Comparison of ENCODE assay signal across 39 cellular contexts in genomic region chr3:17872457-17872856, GRCh38.
"Had no signal": no experiment of that assay in that cellular context is flagged by ENCODE, and none has a peak within 500 bp of the region (broad histone marks: within the 10 kb centered on the region; RNA-seq: fewer than 3 reads in every experiment).

No MANE protein-coding gene starts in this region.

- H3K27me3 ChIP-seq: ascending aorta, body of pancreas, brain microvascular endothelial cell, breast epithelium, cardiac muscle cell had no signal

- H3K4me1 Mint-ChIP-seq: activated naive CD4-positive, alpha-beta T cell treated with anti-CD3 and anti-CD28 coated beads, Interleukin-2, amount 10 ng/mL, durations not matched to agents 7 days and 5 days; activated naive CD4-positive, alpha-beta T cell treated with anti-CD3 and anti-CD28 coated beads, Interleukin-2, amount 50 U/mL, for 24 hours; activated naive CD8-positive, alpha-beta T cell treated with anti-CD3 and anti-CD28 coated beads for 36 hours; activated naive CD8-positive, alpha-beta T cell treated with anti-CD3 and anti-CD28 coated beads, Interleukin-2, amount 10 ng/mL, durations not matched to agents 7 days and 5 days; activated naive CD8-positive, alpha-beta T cell treated with anti-CD3 and anti-CD28 coated beads, Interleukin-2, amount 50 U/mL, for 24 hours; activated T-helper 17 cell treated with anti-CD3 and anti-CD28 coated beads, Interleukin-2, amount 50 U/mL, for 72 hours; brain; central memory CD8-positive, alpha-beta T cell had no signal

- H3K4me3 Mint-ChIP-seq: activated naive CD4-positive, alpha-beta T cell treated with anti-CD3 and anti-CD28 coated beads for 36 hours; activated naive CD4-positive, alpha-beta T cell treated with anti-CD3 and anti-CD28 coated beads, Interleukin-2, amount 10 ng/mL, durations not matched to agents 7 days and 5 days; activated naive CD4-positive, alpha-beta T cell treated with anti-CD3 and anti-CD28 coated beads, Interleukin-2, amount 50 U/mL, for 24 hours; activated naive CD8-positive, alpha-beta T cell; activated naive CD8-positive, alpha-beta T cell treated with anti-CD3 and anti-CD28 coated beads for 36 hours; activated naive CD8-positive, alpha-beta T cell treated with anti-CD3 and anti-CD28 coated beads, Interleukin-2, amount 10 ng/mL, durations not matched to agents 7 days and 5 days; activated naive CD8-positive, alpha-beta T cell treated with anti-CD3 and anti-CD28 coated beads, Interleukin-2, amount 50 U/mL, for 24 hours; activated T-cell treated with anti-CD3 and anti-CD28 coated beads, Interleukin-2, amount 50 U/mL, for 24 hours; activated T-cell treated with anti-CD3 and anti-CD28 coated beads, Interleukin-2, amount 50 U/mL, for 4 hours; activated T-cell treated with anti-CD3 and anti-CD28 coated beads, Interleukin-2, amount 50 U/mL, for 72 hours; activated T-helper 1 cell treated with anti-CD3 and anti-CD28 coated beads, Interleukin-12 subunit alpha, Interleukin-12 subunit beta, Interleukin-2, Interleukin-4 antibody, amounts not matched to agents 30 ng/mL and 10 ng/mL and 1 ng/mL, durations not matched to agents 14 hours and 24 hours and 36 hours; activated T-helper 17 cell treated with anti-CD3 and anti-CD28 coated beads, Interleukin-2, amount 50 U/mL, for 72 hours; brain; central memory CD8-positive, alpha-beta T cell had no signal

- H3K27ac ChIP-seq: adrenal gland, ascending aorta, body of pancreas, brain microvascular endothelial cell, breast epithelium, cardiac muscle cell had no signal

- H3K4me3 ChIP-seq: adrenal gland, ascending aorta, body of pancreas, breast epithelium, cardiac muscle cell had no signal

- DNase-seq: activated effector memory CD4-positive, alpha-beta T cell treated with anti-CD3 and anti-CD28 coated beads, Interleukin-2, amount 50 U/mL, for 16 hours; activated effector memory CD4-positive, alpha-beta T cell treated with Interleukin-2 at 50 U/mL for 16 hours; activated gamma-delta T cell; activated gamma-delta T cell treated with Interleukin-2 at 50 U/mL for 16 hours; activated naive CD4-positive, alpha-beta T cell; activated naive CD4-positive, alpha-beta T cell treated with anti-CD3 and anti-CD28 coated beads for 36 hours; activated naive CD4-positive, alpha-beta T cell treated with anti-CD3 and anti-CD28 coated beads, Interleukin-2, amount 10 ng/mL, durations not matched to agents 7 days and 5 days; activated naive CD4-positive, alpha-beta T cell treated with anti-CD3 and anti-CD28 coated beads, Interleukin-2, amount 50 U/mL, for 16 hours; activated naive CD4-positive, alpha-beta T cell treated with Interleukin-2 at 50 U/mL for 16 hours; activated naive CD8-positive, alpha-beta T cell treated with anti-CD3 and anti-CD28 coated beads for 36 hours; activated naive CD8-positive, alpha-beta T cell treated with anti-CD3 and anti-CD28 coated beads, Interleukin-2, amount 10 ng/mL, durations not matched to agents 7 days and 5 days; activated naive CD8-positive, alpha-beta T cell treated with anti-CD3 and anti-CD28 coated beads, Interleukin-2, amount 50 U/mL, for 24 hours; activated T-cell treated with anti-CD3 and anti-CD28 coated beads, Interleukin-2, amount 50 U/mL, for 1 hour; activated T-cell treated with anti-CD3 and anti-CD28 coated beads, Interleukin-2, amount 50 U/mL, for 24 hours; activated T-cell treated with anti-CD3 and anti-CD28 coated beads, Interleukin-2, amount 50 U/mL, for 4 hours; activated T-cell treated with anti-CD3 and anti-CD28 coated beads, Interleukin-2, amount 50 U/mL, for 48 hours; activated T-cell treated with anti-CD3 and anti-CD28 coated beads, Interleukin-2, amount 50 U/mL, for 72 hours; adrenal gland; amniotic stem cell; amygdala; anterior cingulate cortex; aorta; body of pancreas; brain microvascular endothelial cell; caudate nucleus; central memory CD4-positive, alpha-beta T cell; cerebellar nuclear complex had no signal

- ATAC-seq: activated naive CD4-positive, alpha-beta T cell treated with anti-CD3 and anti-CD28 coated beads, Interleukin-2, amount 50 U/mL, for 72 hours; activated naive CD8-positive, alpha-beta T cell treated with anti-CD3 and anti-CD28 coated beads, Interleukin-2, amount 50 U/mL, for 24 hours; activated T-cell treated with anti-CD3 and anti-CD28 coated beads, Interleukin-2, amount 50 U/mL, for 4 hours; activated T-cell treated with anti-CD3 and anti-CD28 coated beads, Interleukin-2, amount 50 U/mL, for 72 hours; activated T-helper 17 cell treated with anti-CD3 and anti-CD28 coated beads, Interleukin-2, amount 50 U/mL, for 72 hours; body of pancreas had no signal

- H3K27ac Mint-ChIP-seq: activated naive CD4-positive, alpha-beta T cell treated with anti-CD3 and anti-CD28 coated beads for 36 hours; activated naive CD4-positive, alpha-beta T cell treated with anti-CD3 and anti-CD28 coated beads, Interleukin-2, amount 10 ng/mL, durations not matched to agents 7 days and 5 days; activated naive CD4-positive, alpha-beta T cell treated with anti-CD3 and anti-CD28 coated beads, Interleukin-2, amount 50 U/mL, for 24 hours; activated naive CD4-positive, alpha-beta T cell treated with anti-CD3 and anti-CD28 coated beads, Interleukin-2, amount 50 U/mL, for 72 hours; activated naive CD8-positive, alpha-beta T cell; activated naive CD8-positive, alpha-beta T cell treated with anti-CD3 and anti-CD28 coated beads for 36 hours; activated naive CD8-positive, alpha-beta T cell treated with anti-CD3 and anti-CD28 coated beads, Interleukin-2, amount 10 ng/mL, durations not matched to agents 7 days and 5 days; activated naive CD8-positive, alpha-beta T cell treated with anti-CD3 and anti-CD28 coated beads, Interleukin-2, amount 50 U/mL, for 24 hours; activated T-cell treated with anti-CD3 and anti-CD28 coated beads, Interleukin-2, amount 50 U/mL, for 24 hours; activated T-cell treated with anti-CD3 and anti-CD28 coated beads, Interleukin-2, amount 50 U/mL, for 72 hours; activated T-helper 1 cell treated with anti-CD3 and anti-CD28 coated beads, Interleukin-12 subunit alpha, Interleukin-12 subunit beta, Interleukin-2, Interleukin-4 antibody, amounts not matched to agents 30 ng/mL and 10 ng/mL and 1 ng/mL, durations not matched to agents 14 hours and 24 hours and 36 hours; activated T-helper 17 cell treated with anti-CD3 and anti-CD28 coated beads, Interleukin-2, amount 50 U/mL, for 72 hours; activated T-helper 2 cell treated with anti-CD3 and anti-CD28 coated beads, Interferon-gamma antibody, Interleukin-2, Interleukin-4, amounts not matched to agents 10 μg/mL and 5 μg/mL and 100 μg/mL, durations not matched to agents 14 hours and 24 hours and 36 hours; brain had no signal

- FAIRE-seq: astrocyte had no signal

- H3K4me1 ChIP-seq: adrenal gland, ascending aorta, body of pancreas, breast epithelium had no signal

- H3K27me3 Mint-ChIP-seq: activated naive CD4-positive, alpha-beta T cell treated with anti-CD3 and anti-CD28 coated beads, Interleukin-2, amount 10 ng/mL, durations not matched to agents 7 days and 5 days; activated naive CD4-positive, alpha-beta T cell treated with anti-CD3 and anti-CD28 coated beads, Interleukin-2, amount 50 U/mL, for 24 hours; activated naive CD8-positive, alpha-beta T cell treated with anti-CD3 and anti-CD28 coated beads for 36 hours had no signal

- H3K36me3 ChIP-seq: adrenal gland, ascending aorta, brain microvascular endothelial cell, breast epithelium, cardiac muscle cell had no signal

- H3K36me3 Mint-ChIP-seq: activated naive CD4-positive, alpha-beta T cell treated with anti-CD3 and anti-CD28 coated beads, Interleukin-2, amount 10 ng/mL, durations not matched to agents 7 days and 5 days; activated naive CD4-positive, alpha-beta T cell treated with anti-CD3 and anti-CD28 coated beads, Interleukin-2, amount 50 U/mL, for 24 hours; activated naive CD4-positive, alpha-beta T cell treated with anti-CD3 and anti-CD28 coated beads, Interleukin-2, amount 50 U/mL, for 72 hours; activated naive CD8-positive, alpha-beta T cell; activated naive CD8-positive, alpha-beta T cell treated with anti-CD3 and anti-CD28 coated beads for 36 hours; activated naive CD8-positive, alpha-beta T cell treated with anti-CD3 and anti-CD28 coated beads, Interleukin-2, amount 10 ng/mL, durations not matched to agents 7 days and 5 days; brain had no signal

- H3K9me3 Mint-ChIP-seq: activated naive CD4-positive, alpha-beta T cell treated with anti-CD3 and anti-CD28 coated beads for 36 hours; activated naive CD4-positive, alpha-beta T cell treated with anti-CD3 and anti-CD28 coated beads, Interleukin-2, amount 10 ng/mL, durations not matched to agents 7 days and 5 days; activated naive CD4-positive, alpha-beta T cell treated with anti-CD3 and anti-CD28 coated beads, Interleukin-2, amount 50 U/mL, for 24 hours; activated naive CD4-positive, alpha-beta T cell treated with anti-CD3 and anti-CD28 coated beads, Interleukin-2, amount 50 U/mL, for 72 hours; activated naive CD8-positive, alpha-beta T cell treated with anti-CD3 and anti-CD28 coated beads for 36 hours; activated naive CD8-positive, alpha-beta T cell treated with anti-CD3 and anti-CD28 coated beads, Interleukin-2, amount 10 ng/mL, durations not matched to agents 7 days and 5 days; activated naive CD8-positive, alpha-beta T cell treated with anti-CD3 and anti-CD28 coated beads, Interleukin-2, amount 50 U/mL, for 24 hours; activated T-cell treated with anti-CD3 and anti-CD28 coated beads, Interleukin-2, amount 50 U/mL, for 24 hours; activated T-cell treated with anti-CD3 and anti-CD28 coated beads, Interleukin-2, amount 50 U/mL, for 4 hours; activated T-cell treated with anti-CD3 and anti-CD28 coated beads, Interleukin-2, amount 50 U/mL, for 72 hours; activated T-helper 1 cell treated with anti-CD3 and anti-CD28 coated beads, Interleukin-12 subunit alpha, Interleukin-12 subunit beta, Interleukin-2, Interleukin-4 antibody, amounts not matched to agents 30 ng/mL and 10 ng/mL and 1 ng/mL, durations not matched to agents 14 hours and 24 hours and 36 hours; activated T-helper 17 cell treated with anti-CD3 and anti-CD28 coated beads, Interleukin-2, amount 50 U/mL, for 72 hours; activated T-helper 2 cell treated with anti-CD3 and anti-CD28 coated beads, Interferon-gamma antibody, Interleukin-2, Interleukin-4, amounts not matched to agents 10 μg/mL and 5 μg/mL and 100 μg/mL, durations not matched to agents 14 hours and 24 hours and 36 hours; central memory CD8-positive, alpha-beta T cell had no signal

- H3K9me3 ChIP-seq: adrenal gland, ascending aorta, body of pancreas, breast epithelium had no signal
